ENCODE assay signal across 8 cellular contexts in the genomic region with DNA sequence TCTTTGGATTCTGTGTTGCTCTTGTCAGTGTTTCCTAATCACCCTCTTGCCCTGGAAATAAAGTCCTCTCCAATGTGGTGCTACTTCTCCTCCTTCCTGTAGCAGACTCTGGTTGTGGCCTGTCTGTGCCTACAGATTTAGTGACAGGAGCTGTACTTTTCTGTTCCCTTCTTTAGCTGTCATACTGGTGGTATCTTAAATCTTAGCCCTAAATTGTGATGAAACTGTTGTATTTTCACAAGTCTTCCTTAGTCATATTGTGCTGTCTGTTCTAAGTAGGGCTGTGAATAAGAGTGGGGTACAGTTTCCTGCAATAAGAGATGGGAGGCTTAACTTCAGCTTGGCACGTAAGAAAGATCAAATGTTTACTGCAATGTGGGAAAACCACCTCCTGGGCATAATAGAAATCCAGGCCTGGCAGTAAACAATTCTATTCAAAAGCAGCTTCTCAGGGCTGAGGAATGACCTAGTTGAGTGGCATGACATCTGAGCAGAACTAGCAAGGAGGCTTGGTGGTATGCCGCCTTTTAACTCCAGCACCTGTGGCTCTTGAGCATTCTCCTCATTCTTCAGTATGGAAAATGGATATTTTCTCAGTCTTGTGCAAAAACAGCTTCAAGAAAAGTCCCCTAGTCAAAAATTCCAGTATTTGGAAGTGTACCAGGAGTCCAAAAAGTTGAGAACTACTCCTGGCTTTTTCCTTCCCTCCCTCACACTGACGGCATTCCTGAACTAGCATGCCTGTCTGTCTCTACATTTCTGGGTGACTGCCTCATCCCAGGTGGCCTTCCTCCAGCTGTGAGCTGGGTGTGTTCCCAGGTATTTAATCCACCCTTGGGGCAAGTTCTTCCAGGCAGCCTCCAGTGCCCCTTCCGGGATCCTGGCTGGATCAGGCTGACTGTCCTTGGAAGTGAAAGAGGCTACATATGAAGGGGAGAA. TPM values are rescaled to one million over a fixed set of nuclear protein-coding genes. Genes with fewer than 3 reads are reported as not detected.
DNase-seq lines count a peak whose midpoint lies in the region; ATAC-seq, FAIRE-seq and TF ChIP-seq lines count a peak whose summit lies in the region.

No MANE protein-coding gene starts in this region.

- H3K36me3 ChIP-seq in prostate gland = no peaks in the 10 kb centered on the region

- intact Hi-C loops in activated naive CD4-positive, alpha-beta T cell treated with anti-CD3 and anti-CD28 coated beads for 36 hours (cut with micrococcal nuclease) = loop anchor here (1.0 to 10.0 kb wide), 7 partner anchors 43 to 1559 kb away; partner anchors contain the start of gene SCAF11
- intact Hi-C loops in prostate gland (cut with DNase I) = no loop called here

- POLR2A ChIA-PET in T-cell (lab: Charles Lee) = no interaction called here

- peak overlapping the region; percentile 13 for H3K4me3 Mint-ChIP-seq in activated naive CD4-positive, alpha-beta T cell treated with anti-CD3 and anti-CD28 coated beads for 36 hours
- no peak overlapping the region for H3K4me3 Mint-ChIP-seq in T-cell

- no peaks in the 10 kb centered on the region for H3K9me3 ChIP-seq in prostate gland

- no peaks in the 10 kb centered on the region for H3K27me3 ChIP-seq in prostate gland (replicated peaks; ENCODE audit: insufficient read depth)

- no peak for ATAC-seq in T-cell (replicated peaks in 1 of 4)

- no peaks in the 10 kb centered on the region for H3K27me3 Mint-ChIP-seq in activated naive CD4-positive, alpha-beta T cell treated with anti-CD3 and anti-CD28 coated beads for 36 hours (ENCODE audit: low read depth)
- H3K27me3 Mint-ChIP-seq in T-cell = no peaks in the 10 kb centered on the region

- H3K4me3 ChIP-seq in fibroblast of the aortic adventitia (ENCODE audit: low read depth, low read length) = no peak overlapping the region
- H3K4me3 ChIP-seq in prostate gland = no peak overlapping the region

- peak overlapping the region; percentile 59 to 82 for H3K27ac ChIP-seq in prostate gland

- DNase-seq in activated naive CD4-positive, alpha-beta T cell treated with anti-CD3 and anti-CD28 coated beads for 36 hours = peak; percentile 25
- no peak for DNase-seq in activated naive CD4-positive, alpha-beta T cell (lab: John Stamatoyannopoulos, UW)
- no peak for DNase-seq in T-cell
- peak; percentile 73 for DNase-seq in fibroblast of the aortic adventitia (ENCODE audit: low read depth)
- peak; percentile 40 for DNase-seq in prostate gland (ENCODE audit: low spot score)
- no peak for DNase-seq in D721Med (ENCODE audit: insufficient read length, low spot score)
- no peak for DNase-seq in RKO (ENCODE audit: low spot score)
- DNase-seq in UCSD-AML1 (lab: John Stamatoyannopoulos, UW; ENCODE audit: unreplicated experiment) = no peak

- H3K27ac Mint-ChIP-seq in activated naive CD4-positive, alpha-beta T cell treated with anti-CD3 and anti-CD28 coated beads for 36 hours = peak overlapping the region; percentile 83
- H3K27ac Mint-ChIP-seq in T-cell = peak overlapping the region; percentile 18 to 44

- no peak for FAIRE-seq in D721Med (lab: Jason Lieb, UNC)

- no peak for TF ChIP-seq POLR2A in prostate gland (IDR thresholded peaks at IDR 0.05)

- peaks cover 69% of the 10 kb centered on the region for H3K4me1 Mint-ChIP-seq in activated naive CD4-positive, alpha-beta T cell treated with anti-CD3 and anti-CD28 coated beads for 36 hours (ENCODE audit: low read depth)
- H3K4me1 Mint-ChIP-seq in T-cell = peaks cover 43 to 65% (median 54%) of the 10 kb centered on the region in 3 donors

- H3K36me3 Mint-ChIP-seq in activated naive CD4-positive, alpha-beta T cell treated with anti-CD3 and anti-CD28 coated beads for 36 hours (ENCODE audit: low read depth) = peaks cover 4% of the 10 kb centered on the region
- peaks cover 15% of the 10 kb centered on the region for H3K36me3 Mint-ChIP-seq in T-cell

- 40% methylated on average over 4 of the region's 4 CpGs for WGBS in prostate gland

- CTCF ChIA-PET in activated naive CD4-positive, alpha-beta T cell treated with anti-CD3 and anti-CD28 coated beads for 36 hours (lab: Charles Lee) = interaction anchor here (0.6 to 1.2 kb wide), 2 partner anchors 9 to 96 kb away, joined by 3 read pairs; no protein-coding TSS in a partner anchor
- CTCF ChIA-PET in T-cell (lab: Charles Lee) = no interaction called here

- TF ChIP-seq CTCF in fibroblast of the aortic adventitia (IDR thresholded peaks at IDR 0.05; ENCODE audit: insufficient read depth, low read length) (no peak), prostate gland (IDR thresholded peaks at IDR 0.05) (no peak), D721Med (IDR thresholded peaks at IDR 0.05; ENCODE audit: insufficient read depth, missing control alignments) (no peak)

- H3K9me3 Mint-ChIP-seq in activated naive CD4-positive, alpha-beta T cell treated with anti-CD3 and anti-CD28 coated beads for 36 hours = peaks cover 2% of the 10 kb centered on the region
- peaks cover 0 to 8% (median 0%) of the 10 kb centered on the region in 3 donors for H3K9me3 Mint-ChIP-seq in T-cell

- H3K4me1 ChIP-seq in prostate gland (replicated peaks) = no peaks in the 10 kb centered on the region

RNA-seq across cellular contexts. Expression of gene ANO6, which starts 19.5 kb away (rescaled TPM):
- 10 to 100 TPM; 12.9 to 14.6 TPM for total RNA-seq in activated naive CD4-positive, alpha-beta T cell treated with anti-CD3 and anti-CD28 coated beads for 36 hours
- total RNA-seq in T-cell (10 to 100 TPM; 17.9 to 22.5 (median 20.3) TPM), fibroblast of the aortic adventitia (ENCODE audit: low replicate concordance) (39.7 and 81.2 TPM in 2 replicates), prostate gland (10 to 100 TPM; 36.8 to 78.8 TPM)

Comparison
In these comparisons a context has a peak if more than half of its experiments do, and no peak if none do; other contexts are left out.
1. DNase-seq: peak in activated naive CD4-positive, alpha-beta T cell treated with anti-CD3 and anti-CD28 coated beads for 36 hours (single experiment), fibroblast of the aortic adventitia (single experiment) and prostate gland (single experiment); none in activated naive CD4-positive, alpha-beta T cell (0 of 4), T-cell (0 of 34), D721Med (single experiment), RKO (single experiment) and UCSD-AML1 (single experiment).